In the genomic region with DNA sequence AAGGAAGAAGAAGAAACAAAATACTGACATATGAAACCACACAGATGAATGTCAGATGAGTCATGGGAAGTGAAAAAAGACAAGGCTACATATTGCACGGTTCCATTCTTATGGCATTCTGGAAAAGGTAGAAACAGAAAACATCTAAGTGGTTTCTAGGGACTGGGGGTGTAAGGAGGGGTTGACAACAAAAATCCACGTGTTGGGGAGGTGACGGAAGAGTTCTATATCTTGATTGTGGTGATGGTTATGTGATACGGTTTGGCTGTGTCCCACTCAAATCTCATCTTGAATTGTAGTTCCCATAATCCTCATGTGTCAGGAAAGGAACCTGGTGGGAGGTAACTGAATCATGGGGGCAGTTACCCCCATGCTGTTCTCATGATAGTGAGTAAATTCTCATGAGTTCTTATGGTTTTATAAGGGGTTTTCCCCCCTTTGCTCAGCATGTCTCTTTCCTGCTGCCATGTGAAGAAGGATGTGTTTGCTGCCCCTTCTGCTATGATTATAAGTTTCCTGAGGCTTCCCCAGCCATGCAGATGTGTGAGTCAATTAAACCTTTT, we compare ENCODE assay signal across 7 cellular contexts. TPM values are rescaled to one million over a fixed set of nuclear protein-coding genes. Genes with fewer than 3 reads are reported as not detected.
DNase-seq lines count a peak whose midpoint lies in the region; ATAC-seq and TF ChIP-seq lines count a peak whose summit lies in the region.

No MANE protein-coding gene starts in this region.

- H3K27ac ChIP-seq in RWPE2 (ENCODE audit: poor library complexity, severe bottlenecking): peak overlapping the region; percentile 87

- DNase-seq in GM20000 (ENCODE audit: low spot score) (peak; percentile 37), RWPE2 (ENCODE audit: low spot score) (no peak), chondrocyte (ENCODE audit: low spot score) (no peak), GM10248 (ENCODE audit: extremely low spot score) (no peak)
- peak; percentile 6 for DNase-seq in stimulated activated CD4-positive, alpha-beta T cell treated with anti-CD3 and anti-CD28 coated beads, Interleukin-4, amount 100 ng/mL, for 1 hour

- no peak overlapping the region for H3K4me3 Mint-ChIP-seq in chondrocyte (ENCODE audit: unreplicated experiment)

- no peaks in the 10 kb centered on the region for H3K27me3 ChIP-seq in RWPE2 (ENCODE audit: insufficient read depth, poor library complexity, severe bottlenecking)

- CTCF ChIA-PET in GM10248 (lab: Yijun Ruan, JAX): no interaction called here

- peaks cover 34% of the 10 kb centered on the region for H3K4me1 Mint-ChIP-seq in chondrocyte (ENCODE audit: low read depth)

- H3K4me1 ChIP-seq in RWPE2 (ENCODE audit: insufficient read depth, poor library complexity, severe bottlenecking): peaks cover 17% of the 10 kb centered on the region

- POLR2A ChIA-PET in GM10248 (lab: Yijun Ruan, JAX): no interaction called here

- no peaks in the 10 kb centered on the region for H3K9me3 Mint-ChIP-seq in chondrocyte (ENCODE audit: low read depth)

- TF ChIP-seq CTCF in GM20000 (IDR thresholded peaks at IDR 0.05; ENCODE audit: extremely low read depth, missing control alignments) (no peak), RWPE2 (IDR thresholded peaks at IDR 0.05; ENCODE audit: poor library complexity, severe bottlenecking) (no peak), chondrocyte (IDR thresholded peaks at IDR 0.05) (no peak), GM10248 (IDR thresholded peaks at IDR 0.05; ENCODE audit: control extremely low read depth, extremely low read depth, low read depth, missing control alignments) (no peak)

- H3K36me3 ChIP-seq in RWPE2 (ENCODE audit: low read depth): no peaks in the 10 kb centered on the region

- no peaks in the 10 kb centered on the region for H3K36me3 Mint-ChIP-seq in chondrocyte (ENCODE audit: low read depth)

- ATAC-seq in RWPE2 (ENCODE audit: low read depth): peak; percentile 62
- ATAC-seq in GM18517 (IDR thresholded peaks at IDR 0.05; ENCODE audit: unreplicated experiment): no peak
- no peak for ATAC-seq in GM19455 (IDR thresholded peaks at IDR 0.05; ENCODE audit: unreplicated experiment)

- H3K9me3 ChIP-seq in RWPE2 (ENCODE audit: severe bottlenecking): no peaks in the 10 kb centered on the region

- peak overlapping the region; percentile 81 for H3K27ac Mint-ChIP-seq in chondrocyte (ENCODE audit: unreplicated experiment)

- H3K4me3 ChIP-seq in RWPE2 (ENCODE audit: severe bottlenecking): no peak overlapping the region

- H3K27me3 Mint-ChIP-seq in chondrocyte (ENCODE audit: low read depth): no peaks in the 10 kb centered on the region

RNA-seq across cellular contexts. Expression of a gene that starts 6.4 kb away (rescaled TPM):
- total RNA-seq in chondrocyte: 79.6 to 88.1 TPM (median 80.8 TPM) in 3 replicates

Comparison
In these comparisons a context has a peak if more than half of its experiments do, and no peak if none do; other contexts are left out.
1. DNase-seq: peak in GM20000 (single experiment) and stimulated activated CD4-positive, alpha-beta T cell treated with anti-CD3 and anti-CD28 coated beads, Interleukin-4, amount 100 ng/mL, for 1 hour (single experiment); none in RWPE2 (single experiment), chondrocyte (single experiment) and GM10248 (single experiment).